ENCODE assay signal across 22 cellular contexts in the genomic region with DNA sequence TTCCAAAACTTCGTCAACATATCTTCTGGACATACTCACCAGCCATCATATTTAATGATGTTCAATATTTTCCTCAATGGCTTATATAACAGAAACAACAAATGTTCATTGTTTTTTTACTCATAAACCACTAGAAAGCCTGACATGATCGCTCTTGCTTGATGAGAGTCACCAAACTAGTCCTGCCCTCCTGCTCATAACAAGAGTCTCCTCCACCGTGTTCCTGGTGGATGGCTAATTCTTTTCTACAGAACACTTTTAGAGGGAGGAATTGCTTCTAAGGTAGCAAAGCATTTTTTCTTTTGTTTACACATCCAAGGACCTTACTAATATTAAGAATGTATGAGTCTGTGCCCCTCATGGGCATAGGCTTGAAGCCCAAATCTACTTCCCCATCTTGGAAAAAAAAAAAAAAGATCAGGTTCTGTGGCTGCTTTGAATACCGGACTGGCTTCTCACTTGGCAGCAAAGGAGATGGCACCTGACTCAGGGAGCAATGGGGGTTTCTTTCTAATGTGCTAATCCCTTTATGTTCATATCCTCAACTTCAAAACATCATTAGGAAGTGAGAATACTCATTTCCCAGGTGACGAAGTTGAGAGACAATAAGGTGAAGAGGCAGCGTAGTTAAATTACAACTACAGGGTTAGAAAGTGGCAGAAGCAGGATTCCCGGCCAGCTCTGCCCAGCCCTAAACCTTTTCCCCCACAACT.
DNase-seq lines count a peak whose midpoint lies in the region; ATAC-seq and TF ChIP-seq lines count a peak whose summit lies in the region.
"Had no signal": no experiment of that assay in that cellular context is flagged by ENCODE, and none has a peak within 500 bp of the region (broad histone marks: within the 10 kb centered on the region; RNA-seq: fewer than 3 reads in every experiment).

No MANE protein-coding gene starts in this region.

- H3K4me1 Mint-ChIP-seq in stimulated activated naive B cell treated with anti-CD40 and anti-IgM and Interleukin-4, amounts not matched to agents 10 μg/mL and 1 μg/mL and 100 μg/mL, for 72 hours = peaks cover 3 to 16% of the 10 kb centered on the region in 2 donors
- H3K4me1 Mint-ChIP-seq: activated naive CD8-positive, alpha-beta T cell treated with anti-CD3 and anti-CD28 coated beads, Interleukin-2, amount 10 ng/mL, durations not matched to agents 7 days and 5 days had no signal

- H3K4me2 ChIP-seq in PC-3 (ENCODE audit: low read length) = peak overlapping the region; percentile 72

- H3K27me3 Mint-ChIP-seq in stimulated activated naive B cell treated with anti-CD40 and anti-IgM and Interleukin-4, amounts not matched to agents 10 μg/mL and 1 μg/mL and 100 μg/mL, for 72 hours = peaks cover 0 to 8% of the 10 kb centered on the region in 2 donors
- H3K27me3 Mint-ChIP-seq: activated naive CD8-positive, alpha-beta T cell treated with anti-CD3 and anti-CD28 coated beads, Interleukin-2, amount 10 ng/mL, durations not matched to agents 7 days and 5 days had no signal

- H3K4me3 ChIP-seq in left ventricle myocardium inferior = no peak overlapping the region
- peak overlapping the region; percentile 13; the same call in 1 of the 2 replicates for H3K4me3 ChIP-seq in PC-3 (ENCODE audit: low read length)
- H3K4me3 ChIP-seq in subcutaneous abdominal adipose tissue (ENCODE audit: low read depth in 1 of 5, low read length in 5 of 5) = no peak overlapping the region
- H3K4me3 ChIP-seq: gastrocnemius medialis, Peyer's patch, right lobe of liver, stomach, tibial artery, vagina had no signal

- BruUV-seq in PC-3 (replicated peaks; lab: Mats Ljungman, UMichigan) = no TSS peak

- H3K27ac Mint-ChIP-seq in stimulated activated naive B cell treated with anti-CD40 and anti-IgM and Interleukin-4, amounts not matched to agents 10 μg/mL and 1 μg/mL and 100 μg/mL, for 72 hours = no peak overlapping the region
- H3K27ac Mint-ChIP-seq: activated naive CD8-positive, alpha-beta T cell treated with anti-CD3 and anti-CD28 coated beads, Interleukin-2, amount 10 ng/mL, durations not matched to agents 7 days and 5 days; CD8-positive, alpha-beta T cell; endodermal cell; T-helper 2 cell treated with Interferon-gamma antibody and Interleukin-4, amounts not matched to agents 5 μg/mL and 100 μg/mL, for 36 hours had no signal

- TF ChIP-seq CTCF in left ventricle myocardium inferior (IDR thresholded peaks at IDR 0.05; ENCODE audit: borderline replicate concordance) = no peak
- no peak for TF ChIP-seq CTCF in PC-3 (conservative IDR thresholded peaks at IDR 0.05; ENCODE audit: low read depth, low read length)

- no peaks in the 10 kb centered on the region for H3K79me2 ChIP-seq in PC-3 (ENCODE audit: low read length)

- H3K9ac ChIP-seq in PC-3 (ENCODE audit: low read length) = peak overlapping the region; percentile 85
- H3K9ac ChIP-seq in subcutaneous abdominal adipose tissue (ENCODE audit: low read length in 5 of 5) = no peak overlapping the region

- H3K36me3 ChIP-seq in left ventricle myocardium inferior (no peaks in the 10 kb centered on the region), PC-3 (ENCODE audit: low read depth, low read length) (no peaks in the 10 kb centered on the region), subcutaneous abdominal adipose tissue (ENCODE audit: control insufficient read depth in 5 of 5, insufficient read depth in 5 of 5, low read length in 5 of 5) (no peaks in the 10 kb centered on the region)
- H3K36me3 ChIP-seq: gastrocnemius medialis, Peyer's patch, right lobe of liver, stomach, tibial artery, vagina had no signal

- no peak overlapping the region for H2AFZ ChIP-seq in PC-3 (ENCODE audit: low read length)

- no peak for ATAC-seq in left cardiac atrium
- ATAC-seq in PC-3 = no peak
- no peak for ATAC-seq in GM21381 (IDR thresholded peaks at IDR 0.05; ENCODE audit: unreplicated experiment)
- ATAC-seq in stimulated activated naive B cell treated with anti-CD40 and anti-IgM and Interleukin-4, amounts not matched to agents 10 μg/mL and 1 μg/mL and 100 μg/mL, for 72 hours (replicated peaks) = no peak
- ATAC-seq: CD8-positive, alpha-beta T cell; gastrocnemius medialis had no signal

- H3K27ac ChIP-seq in left ventricle myocardium inferior (replicated peaks) = peak overlapping the region; percentile 68
- H3K27ac ChIP-seq in PC-3 (ENCODE audit: low read length) = peak overlapping the region; percentile 98
- H3K27ac ChIP-seq in epithelial cell of prostate = peak overlapping the region; percentile 95
- H3K27ac ChIP-seq in subcutaneous abdominal adipose tissue (ENCODE audit: low read depth, low read length) = peak overlapping the region; percentile 53
- H3K27ac ChIP-seq: Peyer's patch, right lobe of liver, stomach, vagina had no signal

- H3K9me3 ChIP-seq in left ventricle myocardium inferior (replicated peaks) (no peaks in the 10 kb centered on the region), PC-3 (ENCODE audit: low read length) (no peaks in the 10 kb centered on the region), subcutaneous abdominal adipose tissue (ENCODE audit: control insufficient read depth in 5 of 5, low read length in 5 of 5) (no peaks in the 10 kb centered on the region)
- H3K9me3 ChIP-seq: gastrocnemius medialis, Peyer's patch, right lobe of liver, stomach, tibial artery, vagina had no signal

- H3K4me1 ChIP-seq in left ventricle myocardium inferior (peaks cover 45% of the 10 kb centered on the region), PC-3 (ENCODE audit: insufficient read depth, low read length) (peaks cover 42% of the 10 kb centered on the region), subcutaneous abdominal adipose tissue (ENCODE audit: control insufficient read depth in 5 of 5, insufficient read depth in 5 of 5, low read length in 5 of 5) (peaks cover 2 to 38% (median 13%) of the 10 kb centered on the region in 5 donors)
- H3K4me1 ChIP-seq: right lobe of liver had no signal

- H3K27me3 ChIP-seq in left ventricle myocardium inferior (ENCODE audit: low read depth) = no peaks in the 10 kb centered on the region
- no peaks in the 10 kb centered on the region for H3K27me3 ChIP-seq in PC-3 (ENCODE audit: low read length)
- no peaks in the 10 kb centered on the region for H3K27me3 ChIP-seq in subcutaneous abdominal adipose tissue (ENCODE audit: control insufficient read depth in 5 of 5, insufficient read depth in 4 of 5, low read length in 5 of 5)
- H3K27me3 ChIP-seq: gastrocnemius medialis, Peyer's patch, right lobe of liver, stomach, tibial artery, vagina had no signal

- H3F3A ChIP-seq in PC-3 (ENCODE audit: low read length, unreplicated experiment) = peaks cover 8% of the 10 kb centered on the region

- no peaks in the 10 kb centered on the region for H3K9me2 ChIP-seq in PC-3 (replicated peaks; ENCODE audit: low read length)

- DNase-seq in left ventricle myocardium inferior = no peak
- DNase-seq in left cardiac atrium = no peak
- peak; percentile 49 for DNase-seq in PC-3
- DNase-seq in epithelial cell of prostate (ENCODE audit: low read depth, low spot score) = no peak
- DNase-seq in stimulated activated naive B cell treated with anti-CD40 and anti-IgM and Interleukin-4, amounts not matched to agents 10 μg/mL and 1 μg/mL and 100 μg/mL, for 72 hours = no peak
- no peak for DNase-seq in T-helper 9 cell
- DNase-seq: activated CD4-positive, alpha-beta T cell treated with anti-CD3 and anti-CD28 coated beads for 4 hours; activated gamma-delta T cell; activated naive CD8-positive, alpha-beta T cell treated with anti-CD3 and anti-CD28 coated beads, Interleukin-2, amount 10 ng/mL, durations not matched to agents 7 days and 5 days; aorta; CD8-positive, alpha-beta T cell; endodermal cell; gastrocnemius medialis; NCI-H446; Peyer's patch; right lobe of liver; stomach; tibial artery had no signal

- no peak overlapping the region for H3K4me3 Mint-ChIP-seq in stimulated activated naive B cell treated with anti-CD40 and anti-IgM and Interleukin-4, amounts not matched to agents 10 μg/mL and 1 μg/mL and 100 μg/mL, for 72 hours
- H3K4me3 Mint-ChIP-seq: activated naive CD8-positive, alpha-beta T cell treated with anti-CD3 and anti-CD28 coated beads, Interleukin-2, amount 10 ng/mL, durations not matched to agents 7 days and 5 days; CD8-positive, alpha-beta T cell; endodermal cell; T-helper 2 cell treated with Interferon-gamma antibody and Interleukin-4, amounts not matched to agents 5 μg/mL and 100 μg/mL, for 36 hours had no signal

- POLR2A ChIA-PET in PC-3 (lab: Charles Lee; ENCODE audit: unreplicated experiment) = no interaction called here

- peaks cover 0 to 3% of the 10 kb centered on the region in 2 donors for H3K36me3 Mint-ChIP-seq in stimulated activated naive B cell treated with anti-CD40 and anti-IgM and Interleukin-4, amounts not matched to agents 10 μg/mL and 1 μg/mL and 100 μg/mL, for 72 hours
- H3K36me3 Mint-ChIP-seq: activated naive CD8-positive, alpha-beta T cell treated with anti-CD3 and anti-CD28 coated beads, Interleukin-2, amount 10 ng/mL, durations not matched to agents 7 days and 5 days; CD8-positive, alpha-beta T cell had no signal

- CTCF ChIA-PET in PC-3 (lab: Charles Lee) = no interaction called here

- H4K20me1 ChIP-seq in PC-3 (ENCODE audit: low read length) = no peaks in the 10 kb centered on the region

- intact Hi-C loops in left ventricle myocardium inferior (cut with micrococcal nuclease) (no loop called here), left cardiac atrium (cut with DNase I) (loop anchor here in 1 of 2 donors (5.0 kb wide), 1 partner anchor 187 kb away; the partner anchor contains the start of gene EPS8), PC-3 (cut with micrococcal nuclease) (loop anchor here (2.0 kb wide), 1 partner anchor 28 kb away; no protein-coding TSS in a partner anchor)

- H3K9me3 Mint-ChIP-seq in stimulated activated naive B cell treated with anti-CD40 and anti-IgM and Interleukin-4, amounts not matched to agents 10 μg/mL and 1 μg/mL and 100 μg/mL, for 72 hours = no peaks in the 10 kb centered on the region
- H3K9me3 Mint-ChIP-seq: activated naive CD8-positive, alpha-beta T cell treated with anti-CD3 and anti-CD28 coated beads, Interleukin-2, amount 10 ng/mL, durations not matched to agents 7 days and 5 days; CD8-positive, alpha-beta T cell; endodermal cell; T-helper 2 cell treated with Interferon-gamma antibody and Interleukin-4, amounts not matched to agents 5 μg/mL and 100 μg/mL, for 36 hours had no signal
